In genomic region chr11:96713301-96713700, GRCh38 we compare ENCODE assay signal across 25 cellular contexts.
"Had no signal": no experiment of that assay in that cellular context is flagged by ENCODE, and none has a peak within 500 bp of the region (broad histone marks: within the 10 kb centered on the region; RNA-seq: fewer than 3 reads in every experiment).

No MANE protein-coding gene starts in this region.

- H3K4me3 Mint-ChIP-seq: dendritic cell treated with granulocyte-macrophage colony-stimulating factor and Interleukin-4, amounts not matched to agents 40 ng/mL and 50 ng/mL, for 4 days; effector memory CD8-positive, alpha-beta T cell; endodermal cell had no signal

- H3K9me3 ChIP-seq: colonic mucosa, esophagus muscularis mucosa, esophagus squamous epithelium, gastrocnemius medialis, gastroesophageal sphincter, heart left ventricle, heart right ventricle had no signal

- H3K4me3 ChIP-seq: colonic mucosa, coronary artery, dorsolateral prefrontal cortex, esophagus muscularis mucosa, esophagus squamous epithelium, gastrocnemius medialis, gastroesophageal sphincter, heart left ventricle, heart right ventricle had no signal

- H3K36me3 ChIP-seq: colonic mucosa, esophagus muscularis mucosa, esophagus squamous epithelium, gastrocnemius medialis, gastroesophageal sphincter, heart left ventricle, heart right ventricle had no signal

- H3K9me3 Mint-ChIP-seq: endodermal cell had no signal

- H3K27me3 Mint-ChIP-seq: dendritic cell treated with granulocyte-macrophage colony-stimulating factor and Interleukin-4, amounts not matched to agents 40 ng/mL and 50 ng/mL, for 4 days; effector memory CD8-positive, alpha-beta T cell had no signal

- DNase-seq: colonic mucosa; cortex of kidney; dermis blood vessel endothelial cell; dorsolateral prefrontal cortex; effector CD4-positive, alpha-beta T cell; effector CD8-positive, alpha-beta T cell; effector memory CD4-positive, alpha-beta T cell; effector memory CD8-positive, alpha-beta T cell; endodermal cell; erythroblast; esophagus squamous epithelium; foreskin fibroblast; foreskin keratinocyte; foreskin melanocyte; gastrocnemius medialis; glutamatergic neuron; head of caudate nucleus; heart left ventricle; heart right ventricle had no signal

- ATAC-seq: effector memory CD8-positive, alpha-beta T cell; esophagus mucosa; foreskin keratinocyte; gastrocnemius medialis; gastroesophageal sphincter; heart left ventricle; heart right ventricle had no signal

- H3K27ac Mint-ChIP-seq: dendritic cell treated with granulocyte-macrophage colony-stimulating factor and Interleukin-4, amounts not matched to agents 40 ng/mL and 50 ng/mL, for 4 days; effector memory CD8-positive, alpha-beta T cell; endodermal cell had no signal

- H3K27me3 ChIP-seq: colonic mucosa, dorsolateral prefrontal cortex, esophagus muscularis mucosa, esophagus squamous epithelium, foreskin keratinocyte, gastrocnemius medialis, gastroesophageal sphincter, heart left ventricle, heart right ventricle had no signal

- H3K27ac ChIP-seq: colonic mucosa, coronary artery, dorsolateral prefrontal cortex, epithelial cell of prostate, esophagus muscularis mucosa, esophagus squamous epithelium, foreskin keratinocyte, gastrocnemius medialis, gastroesophageal sphincter, heart left ventricle, heart right ventricle had no signal
